Comparison of ENCODE assay signal across 28 cellular contexts in the genomic region with DNA sequence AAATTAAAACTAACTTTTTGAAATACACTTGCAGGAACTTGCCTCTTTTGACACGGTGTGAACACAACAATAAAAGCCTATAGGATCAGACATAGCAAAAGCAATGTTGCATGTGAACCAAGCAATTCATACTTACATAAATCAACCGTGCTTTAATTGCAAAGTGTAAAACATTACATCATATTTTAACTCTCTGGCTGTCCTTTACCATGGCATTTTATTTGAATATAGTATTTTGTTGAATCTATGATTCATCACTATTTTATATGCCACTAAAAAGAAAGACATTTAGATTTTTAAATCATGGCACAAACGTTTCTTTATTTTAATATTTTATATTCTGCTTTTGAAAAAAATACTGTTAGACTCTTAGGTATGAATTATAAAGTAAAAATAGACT.
A peak's percentile ranks its signal among the peaks of the same experiment; 100 is the strongest.
DNase-seq lines count a peak whose midpoint lies in the region; ATAC-seq, FAIRE-seq and TF ChIP-seq lines count a peak whose summit lies in the region.
"Had no signal": no experiment of that assay in that cellular context is flagged by ENCODE, and none has a peak within 500 bp of the region (broad histone marks: within the 10 kb centered on the region; RNA-seq: fewer than 3 reads in every experiment).

No MANE protein-coding gene starts in this region.

- peaks cover 5% of the 10 kb centered on the region for H3K4me1 Mint-ChIP-seq in mesothelial cell of epicardium
- H3K4me1 Mint-ChIP-seq: B cell; CD4-positive, alpha-beta memory T cell; CD4-positive, CD25-positive, alpha-beta regulatory T cell; CD8-positive, alpha-beta memory T cell had no signal

- no peaks in the 10 kb centered on the region for H3K27me3 ChIP-seq in HepG2 (ENCODE audit: control insufficient read depth in 1 of 2, insufficient read depth in 2 of 2, low read length in 2 of 2)
- no peaks in the 10 kb centered on the region for H3K27me3 ChIP-seq in right lobe of liver
- no peaks in the 10 kb centered on the region for H3K27me3 ChIP-seq in HCT116 (ENCODE audit: insufficient read depth, low read length)
- H3K27me3 ChIP-seq in PC-3 (ENCODE audit: low read length): no peaks in the 10 kb centered on the region
- no peaks in the 10 kb centered on the region for H3K27me3 ChIP-seq in pancreas
- H3K27me3 ChIP-seq in effector memory CD4-positive, alpha-beta T cell (replicated peaks; ENCODE audit: control insufficient read depth, insufficient read depth, low read length, poor library complexity, severe bottlenecking): no peaks in the 10 kb centered on the region
- H3K27me3 ChIP-seq: BLaER1 treated with 17β-estradiol and CSF1 and Interleukin-3, amounts not matched to agents 10 nM and 100 nM had no signal

- H3K36me3 ChIP-seq in HepG2 (replicated peaks in 1 of 2; ENCODE audit: control insufficient read depth in 1 of 2, insufficient read depth in 2 of 2, low read length in 2 of 2) (no peaks in the 10 kb centered on the region), right lobe of liver (no peaks in the 10 kb centered on the region), HCT116 (ENCODE audit: control insufficient read depth in 1 of 2, insufficient read depth in 2 of 2, low read length in 2 of 2) (no peaks in the 10 kb centered on the region), PC-3 (ENCODE audit: low read depth, low read length) (no peaks in the 10 kb centered on the region), pancreas (no peaks in the 10 kb centered on the region)
- H3K36me3 ChIP-seq in effector memory CD4-positive, alpha-beta T cell (ENCODE audit: control insufficient read depth, insufficient read depth, low read length): no peaks in the 10 kb centered on the region
- H3K36me3 ChIP-seq: BLaER1 treated with 17β-estradiol and CSF1 and Interleukin-3, amounts not matched to agents 10 nM and 100 nM had no signal

- H3K4me3 ChIP-seq in HepG2 (replicated peaks in 1 of 3; ENCODE audit: insufficient read depth in 1 of 3, low read depth in 2 of 3, low read length in 3 of 3): no peak overlapping the region
- no peak overlapping the region for H3K4me3 ChIP-seq in right lobe of liver
- H3K4me3 ChIP-seq in HCT116 (replicated peaks in 1 of 2; ENCODE audit: low read depth in 1 of 2, low read length in 2 of 2): no peak overlapping the region
- no peak overlapping the region for H3K4me3 ChIP-seq in PC-3 (ENCODE audit: low read length)
- H3K4me3 ChIP-seq in pancreas: no peak overlapping the region
- no peak overlapping the region for H3K4me3 ChIP-seq in effector memory CD4-positive, alpha-beta T cell (ENCODE audit: insufficient read depth, low read depth, low read length, poor library complexity, severe bottlenecking)
- H3K4me3 ChIP-seq: BLaER1 treated with 17β-estradiol and CSF1 and Interleukin-3, amounts not matched to agents 10 nM and 100 nM; GM12878 had no signal

- no peak for TF ChIP-seq RAD21 in HepG2 (CRISPR knock-in tag; IDR thresholded peaks at IDR 0.05)
- no peak for TF ChIP-seq RAD21 in HCT116 (IDR thresholded peaks at IDR 0.05; ENCODE audit: low read depth)

- TF ChIP-seq CTCF in HepG2 (CRISPR knock-in tag; IDR thresholded peaks at IDR 0.05) (no peak), right lobe of liver (IDR thresholded peaks at IDR 0.05) (no peak), HCT116 (IDR thresholded peaks at IDR 0.05 in 2 of 3, conservative IDR thresholded peaks at IDR 0.05 in 1 of 3; ENCODE audit: borderline replicate concordance in 1 of 3, insufficient read depth in 1 of 3, low read depth in 2 of 3, low read length in 2 of 3) (no peak), PC-3 (conservative IDR thresholded peaks at IDR 0.05; ENCODE audit: low read depth, low read length) (no peak), pancreas (IDR thresholded peaks at IDR 0.05) (no peak), GM10248 (IDR thresholded peaks at IDR 0.05; ENCODE audit: control extremely low read depth, extremely low read depth, low read depth, missing control alignments) (no peak), mesothelial cell of epicardium (IDR thresholded peaks at IDR 0.05; ENCODE audit: unreplicated experiment) (no peak)

- no peak for FAIRE-seq in HepG2 (lab: Jason Lieb, UNC)
- FAIRE-seq in pancreas (lab: Jason Lieb, UNC): peak; percentile 57
- FAIRE-seq: G401.6, GM12878, GM12892, GM18507 had no signal

- H3K9me3 Mint-ChIP-seq in mesothelial cell of epicardium: peaks cover 10% of the 10 kb centered on the region

- H3K9me2 ChIP-seq in HCT116 (ENCODE audit: insufficient read depth) (no peaks in the 10 kb centered on the region; the same call in 1 of the 2 replicates), PC-3 (replicated peaks; ENCODE audit: low read length) (no peaks in the 10 kb centered on the region)

- no peaks in the 10 kb centered on the region for H4K20me1 ChIP-seq in HepG2 (ENCODE audit: insufficient read depth, low read length)
- H4K20me1 ChIP-seq in HCT116 (ENCODE audit: insufficient read depth): no peaks in the 10 kb centered on the region
- H4K20me1 ChIP-seq in PC-3 (ENCODE audit: low read length): no peaks in the 10 kb centered on the region
- H4K20me1 ChIP-seq: BLaER1 treated with 17β-estradiol and CSF1 and Interleukin-3, amounts not matched to agents 10 nM and 100 nM had no signal

- no peaks in the 10 kb centered on the region for H3K4me1 ChIP-seq in HepG2 (ENCODE audit: insufficient read depth, low read length)
- H3K4me1 ChIP-seq in right lobe of liver: peaks cover 0 to 20% (median 0%) of the 10 kb centered on the region in 4 donors
- no peaks in the 10 kb centered on the region for H3K4me1 ChIP-seq in HCT116 (ENCODE audit: control insufficient read depth in 1 of 2, insufficient read depth in 2 of 2, low read length in 2 of 2)
- peaks cover 7% of the 10 kb centered on the region; the same call in 1 of the 2 replicates for H3K4me1 ChIP-seq in PC-3 (ENCODE audit: insufficient read depth, low read length)
- H3K4me1 ChIP-seq in pancreas: no peaks in the 10 kb centered on the region
- no peaks in the 10 kb centered on the region for H3K4me1 ChIP-seq in effector memory CD4-positive, alpha-beta T cell (ENCODE audit: control insufficient read depth, insufficient read depth, low read length, poor library complexity, severe bottlenecking)
- H3K4me1 ChIP-seq: BLaER1 treated with 17β-estradiol and CSF1 and Interleukin-3, amounts not matched to agents 10 nM and 100 nM had no signal

- RAD21 ChIA-PET in HCT116 (lab: Charles Lee; ENCODE audit: low non-redundant PET in 1 of 2, low total read pairs in 2 of 2, uncharacterized antibody in 2 of 2, unreplicated experiment in 2 of 2): no interaction called here

- 0 out of 2 replicates have a peak, but pooled peaks cover 7% of the 10 kb centered on the region for H3K9me3 ChIP-seq in HepG2 (ENCODE audit: low read length)
- H3K9me3 ChIP-seq in right lobe of liver: no peaks in the 10 kb centered on the region
- no peaks in the 10 kb centered on the region for H3K9me3 ChIP-seq in HCT116 (ENCODE audit: control insufficient read depth in 1 of 2, insufficient read depth in 1 of 2, low read depth in 1 of 2, low read length in 2 of 2)
- H3K9me3 ChIP-seq in PC-3 (ENCODE audit: low read length): no peaks in the 10 kb centered on the region
- H3K9me3 ChIP-seq in pancreas: no peaks in the 10 kb centered on the region
- no peaks in the 10 kb centered on the region for H3K9me3 ChIP-seq in effector memory CD4-positive, alpha-beta T cell (ENCODE audit: control insufficient read depth, low read length)
- H3K9me3 ChIP-seq: BLaER1 treated with 17β-estradiol and CSF1 and Interleukin-3, amounts not matched to agents 10 nM and 100 nM had no signal

- H3K9ac ChIP-seq in HepG2 (ENCODE audit: insufficient read depth, low read depth, low read length) (no peak overlapping the region), HCT116 (ENCODE audit: low read length) (no peak overlapping the region), PC-3 (ENCODE audit: low read length) (no peak overlapping the region)
- H3K9ac ChIP-seq: BLaER1 treated with 17β-estradiol and CSF1 and Interleukin-3, amounts not matched to agents 10 nM and 100 nM had no signal

- in situ Hi-C loops in HepG2 (cut with HindIII; ENCODE audit: extremely low pct_ligation_motif_present, low pct_unique_long_range_greater_than_20kb): no loop called here

- POLR2A ChIA-PET in HepG2 (lab: Yijun Ruan, JAX): no interaction called here
- POLR2A ChIA-PET in HCT116 (lab: Charles Lee): no interaction called here
- POLR2A ChIA-PET in PC-3 (lab: Charles Lee; ENCODE audit: unreplicated experiment): no interaction called here
- POLR2A ChIA-PET in GM10248 (lab: Yijun Ruan, JAX): no interaction called here

- BruUV-seq in HepG2 (replicated peaks; lab: Mats Ljungman, UMichigan) (no TSS peak), HCT116 (replicated peaks; lab: Mats Ljungman, UMichigan) (no TSS peak), PC-3 (replicated peaks; lab: Mats Ljungman, UMichigan) (no TSS peak)

- no peak for TF ChIP-seq EP300 in HepG2 (IDR thresholded peaks at IDR 0.05; ENCODE audit: low read depth in 2 of 2, low read length in 2 of 2)
- no peak for TF ChIP-seq EP300 in HepG2 (CRISPR knock-in tag; IDR thresholded peaks at IDR 0.05; ENCODE audit: borderline replicate concordance)

- H3K4me2 ChIP-seq in HepG2 (ENCODE audit: low read depth, low read length) (no peak overlapping the region), HCT116 (ENCODE audit: low read length) (no peak overlapping the region), PC-3 (ENCODE audit: low read length) (0 out of 2 replicates have a peak overlapping the region, but pooled peaks have one; percentile 31)
- H3K4me2 ChIP-seq: BLaER1 treated with 17β-estradiol and CSF1 and Interleukin-3, amounts not matched to agents 10 nM and 100 nM had no signal

- TF ChIP-seq POLR2A in HepG2 (IDR thresholded peaks at IDR 0.05; ENCODE audit: insufficient read depth in 1 of 2, low read depth in 2 of 2, low read length in 2 of 2) (no peak), right lobe of liver (IDR thresholded peaks at IDR 0.05) (no peak), HCT116 (IDR thresholded peaks at IDR 0.05; ENCODE audit: borderline replicate concordance, extremely low read depth, insufficient read depth, insufficient read length) (no peak)

- H3K79me2 ChIP-seq in HepG2 (ENCODE audit: insufficient read depth, low read length) (no peaks in the 10 kb centered on the region), HCT116 (ENCODE audit: insufficient read depth, low read length) (no peaks in the 10 kb centered on the region), PC-3 (ENCODE audit: low read length) (no peaks in the 10 kb centered on the region)

- DNase-seq in HepG2 (ENCODE audit: low spot score) (no peak), right lobe of liver (no peak), HCT116 (ENCODE audit: low read depth, low spot score) (no peak), PC-3 (peak; percentile 25), pancreas (no peak), GM10248 (ENCODE audit: extremely low spot score) (no peak), mesothelial cell of epicardium (ENCODE audit: low spot score in 2 of 2, unreplicated experiment in 2 of 2) (no peak)
- DNase-seq in effector memory CD4-positive, alpha-beta T cell: no peak
- DNase-seq: AML-193; CD4-positive, alpha-beta memory T cell; CD4-positive, CD25-positive, alpha-beta regulatory T cell; CD8-positive, alpha-beta memory T cell; COR-L47; DMS 273 treated with DMSO at 0.1 percent for 48 hours; DMS153; DMS53; DMS79; DND-41; EL; GF-D8 had no signal

- no peak overlapping the region for H3K27ac Mint-ChIP-seq in mesothelial cell of epicardium
- H3K27ac Mint-ChIP-seq: B cell; CD4-positive, alpha-beta memory T cell; CD4-positive, CD25-positive, alpha-beta regulatory T cell; CD8-positive, alpha-beta memory T cell had no signal

- H3K36me3 Mint-ChIP-seq in mesothelial cell of epicardium: no peaks in the 10 kb centered on the region
- H3K36me3 Mint-ChIP-seq: CD4-positive, alpha-beta memory T cell; CD4-positive, CD25-positive, alpha-beta regulatory T cell; CD8-positive, alpha-beta memory T cell had no signal

- no peak overlapping the region for H3K4me3 Mint-ChIP-seq in mesothelial cell of epicardium
- H3K4me3 Mint-ChIP-seq: B cell; CD4-positive, alpha-beta memory T cell; CD4-positive, CD25-positive, alpha-beta regulatory T cell; CD8-positive, alpha-beta memory T cell had no signal

- WGBS in HepG2 (ENCODE audit: low lambda C conversion rate): 2% methylated on average over 3 of the region's 3 CpGs
- WGBS in right lobe of liver (ENCODE audit: insufficient coverage, low coverage, low lambda C conversion rate, missing lambda C conversion rate): 63% methylated on average over 3 of the region's 3 CpGs
- WGBS in pancreas, 2 donors: 38 to 51% methylated on average over 3 of the region's 3 CpGs

- ATAC-seq in HepG2 (no peak), right lobe of liver (no peak), HCT116 (no peak), PC-3 (peak; percentile 91), pancreas (no peak)
- ATAC-seq: GM12878 had no signal

- no peaks in the 10 kb centered on the region for H3K27me3 Mint-ChIP-seq in mesothelial cell of epicardium (ENCODE audit: low read depth)
- H3K27me3 Mint-ChIP-seq: B cell; CD4-positive, alpha-beta memory T cell; CD4-positive, CD25-positive, alpha-beta regulatory T cell; CD8-positive, alpha-beta memory T cell had no signal

- H3F3A ChIP-seq in PC-3 (ENCODE audit: low read length, unreplicated experiment): no peaks in the 10 kb centered on the region

- H2AFZ ChIP-seq in HepG2 (ENCODE audit: low read length): no peak overlapping the region
- peak overlapping the region; percentile 13 for H2AFZ ChIP-seq in HCT116 (ENCODE audit: low read depth, low read length, poor library complexity, severe bottlenecking)
- H2AFZ ChIP-seq in PC-3 (ENCODE audit: low read length): no peak overlapping the region

- intact Hi-C loops in HepG2 (cut with micrococcal nuclease; ENCODE audit: unreplicated experiment): no loop called here
- intact Hi-C loops in right lobe of liver (cut with DNase I): no loop called here
- intact Hi-C loops in HCT116 (cut with micrococcal nuclease): no loop called here
- intact Hi-C loops in PC-3 (cut with micrococcal nuclease): loop anchor here (1.0 kb wide), 1 partner anchor 29 kb away; no protein-coding TSS in a partner anchor
- intact Hi-C loops in pancreas (cut with DNase I): no loop called here

- H3K27ac ChIP-seq in HepG2 (ENCODE audit: extremely low read length, insufficient read depth, low read length): no peak overlapping the region
- H3K27ac ChIP-seq in right lobe of liver: no peak overlapping the region
- no peak overlapping the region for H3K27ac ChIP-seq in HCT116 (ENCODE audit: low read depth, low read length)
- peak overlapping the region; percentile 37; the same call in 1 of the 2 replicates for H3K27ac ChIP-seq in PC-3 (ENCODE audit: low read length)
- no peak overlapping the region for H3K27ac ChIP-seq in pancreas
- H3K27ac ChIP-seq in effector memory CD4-positive, alpha-beta T cell (ENCODE audit: insufficient read depth, low read length, poor library complexity, severe bottlenecking): no peak overlapping the region
- H3K27ac ChIP-seq: 22Rv1; BLaER1 treated with 17β-estradiol and CSF1 and Interleukin-3, amounts not matched to agents 10 nM and 100 nM; C4-2B had no signal

- CTCF ChIA-PET in HepG2 (lab: Yijun Ruan, JAX; ENCODE audit: low intra/inter-chr PET ratio, low total read pairs): no interaction called here
- CTCF ChIA-PET in HCT116 (lab: Charles Lee): interaction anchor here (1.4 kb wide), 1 partner anchor 34 kb away, joined by 3 read pairs; no protein-coding TSS in a partner anchor
- CTCF ChIA-PET in PC-3 (lab: Charles Lee): no interaction called here
- CTCF ChIA-PET in GM10248 (lab: Yijun Ruan, JAX): no interaction called here
